Comparison of ENCODE assay signal across 25 cellular contexts in the genomic region with DNA sequence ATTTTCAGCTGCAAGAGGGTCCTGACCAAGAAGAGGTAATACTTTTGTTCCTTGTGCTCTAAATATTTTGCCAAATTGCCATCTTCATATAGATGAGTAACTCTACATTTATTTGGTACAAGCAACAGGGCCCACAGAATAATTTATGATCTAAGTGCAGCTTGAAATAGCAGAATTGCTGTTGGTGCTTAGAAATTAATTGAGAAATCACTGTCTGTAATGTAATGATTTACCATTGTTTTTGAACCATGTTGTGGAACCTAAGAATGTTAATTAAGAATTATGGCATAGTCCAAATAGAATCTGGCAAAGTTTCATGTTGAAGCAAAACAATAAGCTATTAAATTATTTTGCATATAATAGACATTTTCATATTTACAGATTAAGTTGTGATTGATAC. TPM values are rescaled to one million over a fixed set of nuclear protein-coding genes. Genes with fewer than 3 reads are reported as not detected.
DNase-seq lines count a peak whose midpoint lies in the region; ATAC-seq, FAIRE-seq and TF ChIP-seq lines count a peak whose summit lies in the region.
"Had no signal": no experiment of that assay in that cellular context is flagged by ENCODE, and none has a peak within 500 bp of the region (broad histone marks: within the 10 kb centered on the region; RNA-seq: fewer than 3 reads in every experiment).

No MANE protein-coding gene starts in this region.

- 0 out of 2 replicates have a peak, but pooled peaks cover 3% of the 10 kb centered on the region for H3K4me1 ChIP-seq in GM23338 (ENCODE audit: insufficient read depth)
- peaks cover 0 to 18% of the 10 kb centered on the region in 2 experiments; a peak in 2 of 5 replicates for H3K4me1 ChIP-seq in K562 (replicated peaks in 1 of 2; ENCODE audit: control insufficient read depth in 2 of 2, insufficient read depth in 2 of 2, low read length in 2 of 2)
- H3K4me1 ChIP-seq in lower lobe of right lung, result no peaks in the 10 kb centered on the region
- H3K4me1 ChIP-seq: BE2C, BLaER1 had no signal

- TF ChIP-seq CTCF in GM23338 (conservative IDR thresholded peaks at IDR 0.05; ENCODE audit: low read depth in 2 of 2) (no peak), K562 (IDR thresholded peaks at IDR 0.05 in 2 of 3, conservative IDR thresholded peaks at IDR 0.05 in 1 of 3; ENCODE audit: insufficient read depth in 2 of 3, low read depth in 1 of 3, low read length in 3 of 3) (no peak), mesothelial cell of epicardium (IDR thresholded peaks at IDR 0.05; ENCODE audit: unreplicated experiment) (no peak), lower lobe of right lung (IDR thresholded peaks at IDR 0.05) (no peak)

- H3K27ac ChIP-seq in GM23338 (ENCODE audit: low read depth) (no peak overlapping the region), K562 (ENCODE audit: extremely low read depth, low read depth, low read length) (no peak overlapping the region), lower lobe of right lung (no peak overlapping the region)
- H3K27ac ChIP-seq: BLaER1 had no signal

- H3K9me1 ChIP-seq in K562 (ENCODE audit: control insufficient read depth, insufficient read depth, low read length), result no peaks in the 10 kb centered on the region

- DNase-seq in GM23338 (ENCODE audit: low spot score) (no peak), K562 (ENCODE audit: extremely low read depth in 1 of 4, low spot score in 3 of 4) (no peak), left kidney (ENCODE audit: low read depth, low spot score) (peak; percentile 24), mesothelial cell of epicardium (ENCODE audit: low spot score in 2 of 2, unreplicated experiment in 2 of 2) (no peak), lower lobe of right lung (no peak)
- DNase-seq: 8988T; ACHN; BE2C; C1 segment of cervical spinal cord; CD4-positive, alpha-beta memory T cell; CD4-positive, CD25-positive, alpha-beta regulatory T cell; CD8-positive, alpha-beta memory T cell; COR-L47; DMS 273 treated with DMSO at 0.1 percent for 48 hours; DMS153; DMS53; DMS79; DND-41; EL; GDM1 had no signal

- no peak overlapping the region for H3K27ac Mint-ChIP-seq in GM23338
- no peak overlapping the region for H3K27ac Mint-ChIP-seq in mesothelial cell of epicardium
- H3K27ac Mint-ChIP-seq: CD14-positive monocyte; CD4-positive, alpha-beta memory T cell; CD4-positive, CD25-positive, alpha-beta regulatory T cell; CD8-positive, alpha-beta memory T cell had no signal

- TF ChIP-seq EP300 in K562 (IDR thresholded peaks at IDR 0.05; ENCODE audit: low read length), result no peak

- TF ChIP-seq RAD21 in K562 (CRISPR knock-in tag; conservative IDR thresholded peaks at IDR 0.05 in 1 of 2, IDR thresholded peaks at IDR 0.05 in 1 of 2), result no peak

- no peak overlapping the region for H3K4me3 Mint-ChIP-seq in GM23338
- H3K4me3 Mint-ChIP-seq in mesothelial cell of epicardium, result no peak overlapping the region
- H3K4me3 Mint-ChIP-seq: CD14-positive monocyte; CD4-positive, alpha-beta memory T cell; CD4-positive, CD25-positive, alpha-beta regulatory T cell; CD8-positive, alpha-beta memory T cell had no signal

- H3K27me3 Mint-ChIP-seq in GM23338 (ENCODE audit: insufficient read depth, low read depth, poor library complexity) (no peaks in the 10 kb centered on the region), mesothelial cell of epicardium (ENCODE audit: low read depth) (no peaks in the 10 kb centered on the region)
- H3K27me3 Mint-ChIP-seq: CD4-positive, alpha-beta memory T cell; CD4-positive, CD25-positive, alpha-beta regulatory T cell; CD8-positive, alpha-beta memory T cell had no signal

- FAIRE-seq in K562 (lab: Jason Lieb, UNC), result no peak
- FAIRE-seq: GM12878, GM12892, GM18507 had no signal

- no TSS peak for BruUV-seq in K562 (replicated peaks; lab: Mats Ljungman, UMichigan)

- H3F3A ChIP-seq in GM23338 (replicated peaks; ENCODE audit: low read depth), result no peaks in the 10 kb centered on the region

- H4K20me1 ChIP-seq in GM23338 (replicated peaks; ENCODE audit: insufficient read depth), result no peaks in the 10 kb centered on the region
- no peaks in the 10 kb centered on the region for H4K20me1 ChIP-seq in K562 (replicated peaks; ENCODE audit: control insufficient read depth, insufficient read depth, low read length)
- H4K20me1 ChIP-seq: BLaER1 had no signal

- CTCF ChIA-PET in K562 (lab: Yijun Ruan, JAX; ENCODE audit: low intra/inter-chr PET ratio), result no interaction called here

- H3K9me3 ChIP-seq in K562 (replicated peaks; ENCODE audit: control insufficient read depth, insufficient read depth, low read depth, low read length), result no peaks in the 10 kb centered on the region; the same call in 1 of the 2 replicates
- H3K9me3 ChIP-seq in lower lobe of right lung, result no peaks in the 10 kb centered on the region
- H3K9me3 ChIP-seq: BE2C, BLaER1 had no signal

- H3K36me3 Mint-ChIP-seq in GM23338 (ENCODE audit: low read depth) (peaks cover 3% of the 10 kb centered on the region; the same call in 1 of the 3 replicates), mesothelial cell of epicardium (no peaks in the 10 kb centered on the region)
- H3K36me3 Mint-ChIP-seq: CD14-positive monocyte; CD4-positive, alpha-beta memory T cell; CD4-positive, CD25-positive, alpha-beta regulatory T cell; CD8-positive, alpha-beta memory T cell had no signal

- H3K4me3 ChIP-seq in GM23338, result no peak overlapping the region
- no peak overlapping the region for H3K4me3 ChIP-seq in K562
- no peak overlapping the region for H3K4me3 ChIP-seq in lower lobe of right lung
- H3K4me3 ChIP-seq: BLaER1, GM12878 had no signal

- POLR2A ChIA-PET in K562 (lab: Yijun Ruan, JAX), result no interaction called here

- H3K79me2 ChIP-seq in GM23338 (replicated peaks; ENCODE audit: insufficient read depth) (no peaks in the 10 kb centered on the region), K562 (ENCODE audit: control insufficient read depth, insufficient read depth, low read length) (no peaks in the 10 kb centered on the region)

- no peak for TF ChIP-seq POLR2A in K562 (conservative IDR thresholded peaks at IDR 0.05)

- intact Hi-C loops in K562 (cut with micrococcal nuclease), result no loop called here
- intact Hi-C loops in lower lobe of right lung (cut with DNase I), result no loop called here

- no peak overlapping the region for H3K9ac ChIP-seq in K562 (ENCODE audit: insufficient read depth in 1 of 2, low read depth in 2 of 2, low read length in 2 of 2)
- H3K9ac ChIP-seq: BLaER1 had no signal

- H3K36me3 ChIP-seq in GM23338 (ENCODE audit: insufficient read depth), result no peaks in the 10 kb centered on the region
- H3K36me3 ChIP-seq in K562 (ENCODE audit: control insufficient read depth, insufficient read depth, low read length), result no peaks in the 10 kb centered on the region
- no peaks in the 10 kb centered on the region for H3K36me3 ChIP-seq in lower lobe of right lung
- H3K36me3 ChIP-seq: BE2C, BLaER1 had no signal

- H3K4me1 Mint-ChIP-seq in GM23338 (peaks cover 3% of the 10 kb centered on the region; the same call in 2 of the 3 replicates), mesothelial cell of epicardium (peaks cover 6% of the 10 kb centered on the region)
- H3K4me1 Mint-ChIP-seq: CD14-positive monocyte; CD4-positive, alpha-beta memory T cell; CD4-positive, CD25-positive, alpha-beta regulatory T cell; CD8-positive, alpha-beta memory T cell had no signal

- ATAC-seq in GM23338 (no peak), K562 (no peak), lower lobe of right lung (no peak)
- ATAC-seq: GM12878 had no signal

- no peaks in the 10 kb centered on the region for H3K9me3 Mint-ChIP-seq in GM23338
- peaks cover 3% of the 10 kb centered on the region for H3K9me3 Mint-ChIP-seq in mesothelial cell of epicardium

- H3K9me2 ChIP-seq in GM23338 (ENCODE audit: insufficient read depth), result peaks cover 4% of the 10 kb centered on the region; the same call in 1 of the 2 replicates

- H2AFZ ChIP-seq in GM23338, result 0 out of 2 replicates have a peak overlapping the region, but pooled peaks have one; percentile 53
- H2AFZ ChIP-seq in K562 (ENCODE audit: low read depth, low read length), result 0 out of 2 replicates have a peak overlapping the region, but pooled peaks have one; percentile 56

- H3K4me2 ChIP-seq in GM23338, result no peak overlapping the region
- no peak overlapping the region for H3K4me2 ChIP-seq in K562 (ENCODE audit: insufficient read depth, low read length)
- H3K4me2 ChIP-seq: BLaER1 had no signal

- in situ Hi-C loops in K562 (cut with MboI), result no loop called here

- H3K27me3 ChIP-seq in GM23338 (ENCODE audit: insufficient read depth) (no peaks in the 10 kb centered on the region), K562 (ENCODE audit: control insufficient read depth in 2 of 2, insufficient read depth in 2 of 2, low read length in 2 of 2) (no peaks in the 10 kb centered on the region), lower lobe of right lung (ENCODE audit: low read depth) (no peaks in the 10 kb centered on the region)
- H3K27me3 ChIP-seq: BE2C, BLaER1 had no signal

TF ChIP-seq in GM23338, 12 proteins besides CTCF, POLR2A, EP300 and RAD21 (continues in another document):
- TF ChIP-seq EZH2phosphoT487 (IDR thresholded peaks at IDR 0.05; ENCODE audit: unreplicated experiment) (no peak), EZH2 (IDR thresholded peaks at IDR 0.05; ENCODE audit: low read depth, unreplicated experiment) (no peak)

TF ChIP-seq in K562, 482 proteins besides CTCF, POLR2A, EP300 and RAD21 (continues in another document):
- TF ChIP-seq ZNF76 (CRISPR knock-in tag; IDR thresholded peaks at IDR 0.05; ENCODE audit: borderline replicate concordance) (no peak), SREBF1 (IDR thresholded peaks at IDR 0.05; ENCODE audit: borderline replicate concordance, low read depth, low read length) (no peak)

RNA-seq across cellular contexts. Expression of gene NUDT12, which starts 44.8 kb away (rescaled TPM):
- 12.8 and 16.8 TPM in 2 replicates for total RNA-seq in GM23338 (2014; rRNA removed; shearing (Covaris generic))
- polyA plus RNA-seq in GM23338 (2016; fragmentation: Nextera tagmentation; extraction: Ambion mirVana) (9.3 and 11.5 TPM in 2 replicates), K562 (2011; rRNA removed) (19.6 and 27.2 TPM in 2 replicates), K562 (2014; fragmentation: Illumina TruSeq; extraction: Trizol) (18.3 and 18.5 TPM in 2 replicates), K562 (2014; fragmentation: Nextera tagmentation; extraction: Ambion mirVana) (10 to 100 TPM; 21.0 to 21.5 TPM), K562 (2014; rRNA removed) (10.9 and 12.2 TPM in 2 replicates)
- total RNA-seq in K562 (2011; cell fraction: chromatin; rRNA removed; ENCODE audit: low replicate concordance), result 9.3 and 41.7 TPM in 2 replicates
- 5.3 and 9.1 TPM in 2 replicates for total RNA-seq in K562 (2011; cell fraction: nucleolus; rRNA removed)
- 7.8 and 9.3 TPM in 2 replicates for total RNA-seq in K562 (2011; cell fraction: nucleoplasm; rRNA removed)
- total RNA-seq in K562 (2014; rRNA removed) (9.7 and 10.9 TPM in 2 replicates), K562 (2014; rRNA removed; fragmentation: Illumina TruSeq; extraction: Trizol) (22.4 and 24.4 TPM in 2 replicates), K562 (2015; rRNA removed; fragmentation: Illumina TruSeq; extraction: Trizol) (16.8 and 18.1 TPM in 2 replicates), K562 (2021) (15.5 and 17.6 TPM in 2 replicates), mesothelial cell of epicardium (12.2 to 14.1 TPM (median 12.7 TPM) in 3 replicates), lower lobe of right lung (11.8 TPM)
- 2.0 and 5.5 TPM in 2 replicates for polyA plus RNA-seq in K562 (2011; cell fraction: cytosol; rRNA removed)
- 14.0 and 25.7 TPM in 2 replicates for polyA plus RNA-seq in K562 (2011; cell fraction: nucleus; rRNA removed)
- polyA plus RNA-seq in K562 (2012), result 10.9 and 11.2 TPM in 2 replicates
- polyA minus RNA-seq in K562 (2011; rRNA and poly(A)+ RNA removed), result 17.7 and 19.5 TPM in 2 replicates
- polyA minus RNA-seq in K562 (2011; cell fraction: cytosol; rRNA and poly(A)+ RNA removed), result 4.6 and 7.7 TPM in 2 replicates
- polyA minus RNA-seq in K562 (2011; cell fraction: nucleus; rRNA and poly(A)+ RNA removed), result 11.0 and 17.7 TPM in 2 replicates
- total RNA-seq: CD4-positive, CD25-positive, alpha-beta regulatory T cell had no signal
- polyA plus RNA-seq: CD8-positive, alpha-beta memory T cell had no signal
